In genomic region chr18:34978953-34979608, GRCh38 we compare ENCODE assay signal across 8 cellular contexts.
A peak's percentile ranks its signal among the peaks of the same experiment; 100 is the strongest.
DNase-seq lines count a peak whose midpoint lies in the region; ATAC-seq, FAIRE-seq and TF ChIP-seq lines count a peak whose summit lies in the region.

No MANE protein-coding gene starts in this region.

- DNase-seq in GM12892 (ENCODE audit: insufficient read length), result no peak
- DNase-seq in HUDEP-2 (lab: John Stamatoyannopoulos, UW; ENCODE audit: unreplicated experiment in 76 of 76), result peak in 70 of 76 experiments; percentile 9 to 90 (median 50)
- peak; percentile 1 for DNase-seq in OCI-LY7 (ENCODE audit: low spot score)
- peak; percentile 65 for DNase-seq in activated T-cell treated with anti-CD3 and anti-CD28 coated beads for 4 hours
- peak; percentile 85 to 92 for DNase-seq in erythroblast (lab: John Stamatoyannopoulos, UW)
- peak; percentile 66 to 78 (median 68) for DNase-seq in mucosa of descending colon
- peak; percentile 52 to 70 for DNase-seq in stimulated activated CD8-positive, alpha-beta memory T cell treated with anti-CD3 and anti-CD28 coated beads, Interleukin-15, amount 100 ng/mL, for 4 hours (ENCODE audit: low read depth in 2 of 2)

- no peak overlapping the region for H3K27ac ChIP-seq in OCI-LY7 (ENCODE audit: low read depth, low read length, poor library complexity, severe bottlenecking)

- intact Hi-C loops in OCI-LY7 (cut with micrococcal nuclease; ENCODE audit: unreplicated experiment) (loop anchor here (10.0 kb wide), 1 partner anchor 996 kb away; the partner anchor contains the start of gene RMP24), mucosa of descending colon (cut with DNase I, micrococcal nuclease) (no loop called here)

- POLR2A ChIA-PET in OCI-LY7 (lab: Charles Lee), result interaction anchor here (1.0 to 1.9 kb wide), 2 partner anchors 15 to 61 kb away, joined by 3 to 6 read pairs; no protein-coding TSS in a partner anchor

- peak overlapping the region; percentile 99 for H3K4me2 ChIP-seq in OCI-LY7 (ENCODE audit: low read length)

- H3K36me3 ChIP-seq in OCI-LY7 (ENCODE audit: insufficient read depth, low read length) (no peaks in the 10 kb centered on the region), mucosa of descending colon (ENCODE audit: low read depth) (no peaks in the 10 kb centered on the region)

- no peaks in the 10 kb centered on the region for H3K9me3 ChIP-seq in OCI-LY7 (ENCODE audit: low read length)
- H3K9me3 ChIP-seq in mucosa of descending colon, result no peaks in the 10 kb centered on the region

- BruUV-seq in OCI-LY7 (replicated peaks; lab: Mats Ljungman, UMichigan), result no TSS peak

- TF ChIP-seq CTCF in OCI-LY7 (conservative IDR thresholded peaks at IDR 0.05; ENCODE audit: low read length), result no peak
- no peak for TF ChIP-seq CTCF in mucosa of descending colon (IDR thresholded peaks at IDR 0.05)

- ATAC-seq in mucosa of descending colon (peak; percentile 85), HG03159 (IDR thresholded peaks at IDR 0.05; ENCODE audit: unreplicated experiment) (no peak)

- H4K20me1 ChIP-seq in OCI-LY7 (ENCODE audit: insufficient read depth, low read length), result no peaks in the 10 kb centered on the region

- H3K4me1 ChIP-seq in OCI-LY7 (ENCODE audit: insufficient read depth, low read length, poor library complexity, severe bottlenecking) (peaks cover 12% of the 10 kb centered on the region), mucosa of descending colon (ENCODE audit: low read depth) (peaks cover 16% of the 10 kb centered on the region)

- CTCF ChIA-PET in OCI-LY7 (lab: Charles Lee; ENCODE audit: unreplicated experiment), result no interaction called here

- FAIRE-seq in GM12892 (lab: Jason Lieb, UNC), result peak; percentile 76

- H3K4me3 ChIP-seq in OCI-LY7 (ENCODE audit: low read depth, low read length, poor library complexity, severe bottlenecking) (peak overlapping the region; percentile 87), mucosa of descending colon (peak overlapping the region; percentile 5)

- no peaks in the 10 kb centered on the region for H3K9me2 ChIP-seq in OCI-LY7 (ENCODE audit: insufficient read depth, low read length)

- no peaks in the 10 kb centered on the region for H3K79me2 ChIP-seq in OCI-LY7 (ENCODE audit: insufficient read depth, low read depth, low read length)

- TF ChIP-seq POLR2A in GM12892 (IDR thresholded peaks at IDR 0.05; ENCODE audit: low read depth, low read length) (no peak), erythroblast (IDR thresholded peaks at IDR 0.05; ENCODE audit: low read length) (no peak)

- peak overlapping the region; percentile 88; the same call in 1 of the 2 replicates for H2AFZ ChIP-seq in OCI-LY7 (ENCODE audit: low read length)
